ENCODE assay signal across 1 cellular context in the genomic region with DNA sequence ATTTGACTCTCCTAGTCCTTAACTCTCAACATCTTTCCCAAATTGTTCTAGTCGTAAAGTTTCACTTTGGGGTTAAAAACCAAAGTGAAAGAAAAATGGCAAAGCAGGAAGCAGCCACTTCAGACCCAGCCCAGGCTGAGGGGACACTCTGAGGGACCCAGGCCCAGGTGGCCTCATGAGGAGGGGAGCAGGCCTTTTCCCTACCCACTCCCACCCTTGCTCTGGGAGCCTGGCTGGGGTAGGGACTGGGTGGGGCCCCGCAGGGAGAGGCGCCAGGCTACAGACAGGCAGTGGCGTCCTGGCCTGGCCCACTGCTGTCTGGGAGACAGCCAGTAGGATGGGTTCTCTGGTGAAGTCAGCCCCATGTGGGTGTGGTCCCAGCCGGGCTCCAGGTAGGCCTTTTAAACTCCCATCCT.
TF ChIP-seq lines count a peak whose summit lies in the region.

No MANE protein-coding gene starts in this region.

TF ChIP-seq in HepG2, 621 proteins besides CTCF, POLR2A, EP300 and RAD21 (continued from another document and continues in another):
- TF ChIP-seq, protein P1, sequence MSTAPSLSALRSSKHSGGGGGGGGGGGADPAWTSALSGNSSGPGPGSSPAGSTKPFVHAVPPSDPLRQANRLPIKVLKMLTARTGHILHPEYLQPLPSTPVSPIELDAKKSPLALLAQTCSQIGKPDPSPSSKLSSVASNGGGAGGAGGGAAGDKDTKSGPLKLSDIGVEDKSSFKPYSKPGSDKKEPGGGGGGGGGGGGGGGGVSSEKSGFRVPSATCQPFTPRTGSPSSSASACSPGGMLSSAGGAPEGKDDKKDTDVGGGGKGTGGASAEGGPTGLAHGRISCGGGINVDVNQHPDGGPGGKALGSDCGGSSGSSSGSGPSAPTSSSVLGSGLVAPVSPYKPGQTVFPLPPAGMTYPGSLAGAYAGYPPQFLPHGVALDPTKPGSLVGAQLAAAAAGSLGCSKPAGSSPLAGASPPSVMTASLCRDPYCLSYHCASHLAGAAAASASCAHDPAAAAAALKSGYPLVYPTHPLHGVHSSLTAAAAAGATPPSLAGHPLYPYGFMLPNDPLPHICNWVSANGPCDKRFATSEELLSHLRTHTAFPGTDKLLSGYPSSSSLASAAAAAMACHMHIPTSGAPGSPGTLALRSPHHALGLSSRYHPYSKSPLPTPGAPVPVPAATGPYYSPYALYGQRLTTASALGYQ (CRISPR knock-in tag; IDR thresholded peaks at IDR 0.05), result no peak
- TF ChIP-seq ZNF709 (CRISPR knock-in tag; IDR thresholded peaks at IDR 0.05) (no peak), ZNF710 (CRISPR knock-in tag; IDR thresholded peaks at IDR 0.05; ENCODE audit: borderline replicate concordance) (no peak), NRL (CRISPR knock-in tag; IDR thresholded peaks at IDR 0.05; ENCODE audit: borderline replicate concordance) (no peak), GABPA (IDR thresholded peaks at IDR 0.05; ENCODE audit: low read depth, low read length) (no peak), GABPA (CRISPR knock-in tag; IDR thresholded peaks at IDR 0.05; ENCODE audit: low read depth) (no peak), TEAD2 (CRISPR knock-in tag; IDR thresholded peaks at IDR 0.05) (no peak), FIP1L1 (IDR thresholded peaks at IDR 0.05; ENCODE audit: borderline replicate concordance, insufficient read depth, low read depth, low read length) (no peak), SPEN (CRISPR knock-in tag; IDR thresholded peaks at IDR 0.05; ENCODE audit: low read depth) (no peak), CENPX (CRISPR knock-in tag; IDR thresholded peaks at IDR 0.05) (no peak), ASH2L (IDR thresholded peaks at IDR 0.05; ENCODE audit: insufficient read length, low read depth, low read length) (no peak), MXD1 (CRISPR knock-in tag; IDR thresholded peaks at IDR 0.05) (no peak), PAX8 (CRISPR knock-in tag; IDR thresholded peaks at IDR 0.05; ENCODE audit: borderline replicate concordance) (no peak), HES4 (CRISPR knock-in tag; IDR thresholded peaks at IDR 0.05; ENCODE audit: borderline replicate concordance) (no peak), SMAD9 (CRISPR knock-in tag; IDR thresholded peaks at IDR 0.05) (no peak), SALL1 (CRISPR knock-in tag; IDR thresholded peaks at IDR 0.05) (no peak), MBNL3 (CRISPR knock-in tag; conservative IDR thresholded peaks at IDR 0.05) (no peak), SMC3 (IDR thresholded peaks at IDR 0.05; ENCODE audit: low read length) (no peak), ZFP37 (CRISPR knock-in tag; IDR thresholded peaks at IDR 0.05; ENCODE audit: borderline replicate concordance) (no peak), ZFP36L2 (CRISPR knock-in tag; IDR thresholded peaks at IDR 0.05) (no peak), NR1H2 (CRISPR knock-in tag; IDR thresholded peaks at IDR 0.05; ENCODE audit: borderline replicate concordance, low read depth) (no peak), HNRNPLL (IDR thresholded peaks at IDR 0.05; ENCODE audit: low read depth, low read length, poor library complexity, severe bottlenecking) (peak; percentile 27), POLR2AphosphoS2 (IDR thresholded peaks at IDR 0.05; ENCODE audit: low read depth, low read length) (no peak), SMAD1 (CRISPR knock-in tag; IDR thresholded peaks at IDR 0.05; ENCODE audit: borderline replicate concordance, low read depth) (no peak), SMYD3 (CRISPR knock-in tag; IDR thresholded peaks at IDR 0.05) (no peak), ZSCAN29 (CRISPR knock-in tag; conservative IDR thresholded peaks at IDR 0.05) (no peak), ZNF230 (CRISPR knock-in tag; IDR thresholded peaks at IDR 0.05) (no peak), KAT8 (CRISPR knock-in tag; IDR thresholded peaks at IDR 0.05) (no peak), ZNF367 (CRISPR knock-in tag; IDR thresholded peaks at IDR 0.05; ENCODE audit: borderline replicate concordance) (no peak), ATF7 (IDR thresholded peaks at IDR 0.05) (no peak), ATF7 (CRISPR knock-in tag; IDR thresholded peaks at IDR 0.05) (no peak), ZBTB26 (CRISPR knock-in tag; IDR thresholded peaks at IDR 0.05; ENCODE audit: borderline replicate concordance) (no peak), PAF1 (CRISPR knock-in tag; IDR thresholded peaks at IDR 0.05) (no peak), FOXK2 (IDR thresholded peaks at IDR 0.05) (no peak), CHD2 (IDR thresholded peaks at IDR 0.05; ENCODE audit: low read depth, low read length) (no peak), ZNF253 (CRISPR knock-in tag; IDR thresholded peaks at IDR 0.05; ENCODE audit: borderline replicate concordance) (no peak), ZKSCAN5 (CRISPR knock-in tag; IDR thresholded peaks at IDR 0.05) (no peak), SMARCE1 (IDR thresholded peaks at IDR 0.05; ENCODE audit: borderline replicate concordance) (no peak), PBX3 (CRISPR knock-in tag; IDR thresholded peaks at IDR 0.05; ENCODE audit: borderline replicate concordance) (no peak), MEIS1 (CRISPR knock-in tag; IDR thresholded peaks at IDR 0.05; ENCODE audit: borderline replicate concordance) (no peak), ZNF670 (CRISPR knock-in tag; IDR thresholded peaks at IDR 0.05; ENCODE audit: borderline replicate concordance) (no peak), ZSCAN9 (CRISPR knock-in tag; IDR thresholded peaks at IDR 0.05; ENCODE audit: borderline replicate concordance) (no peak), HOXA9 (CRISPR knock-in tag; IDR thresholded peaks at IDR 0.05; ENCODE audit: borderline replicate concordance) (no peak), ZNF83 (CRISPR knock-in tag; IDR thresholded peaks at IDR 0.05; ENCODE audit: borderline replicate concordance) (no peak), DNMT3B (CRISPR knock-in tag; conservative IDR thresholded peaks at IDR 0.05) (no peak), ZNF3 (CRISPR knock-in tag; IDR thresholded peaks at IDR 0.05) (no peak), HNRNPK (IDR thresholded peaks at IDR 0.05; ENCODE audit: low read depth, low read length, poor library complexity, severe bottlenecking) (no peak), ZBTB33 (CRISPR knock-in tag; IDR thresholded peaks at IDR 0.05) (0 out of 2 replicates have a peak, but pooled peaks have one; percentile 31), ZNF282 (IDR thresholded peaks at IDR 0.05; ENCODE audit: partially characterized antibody) (no peak)
- TF ChIP-seq, protein P2, sequence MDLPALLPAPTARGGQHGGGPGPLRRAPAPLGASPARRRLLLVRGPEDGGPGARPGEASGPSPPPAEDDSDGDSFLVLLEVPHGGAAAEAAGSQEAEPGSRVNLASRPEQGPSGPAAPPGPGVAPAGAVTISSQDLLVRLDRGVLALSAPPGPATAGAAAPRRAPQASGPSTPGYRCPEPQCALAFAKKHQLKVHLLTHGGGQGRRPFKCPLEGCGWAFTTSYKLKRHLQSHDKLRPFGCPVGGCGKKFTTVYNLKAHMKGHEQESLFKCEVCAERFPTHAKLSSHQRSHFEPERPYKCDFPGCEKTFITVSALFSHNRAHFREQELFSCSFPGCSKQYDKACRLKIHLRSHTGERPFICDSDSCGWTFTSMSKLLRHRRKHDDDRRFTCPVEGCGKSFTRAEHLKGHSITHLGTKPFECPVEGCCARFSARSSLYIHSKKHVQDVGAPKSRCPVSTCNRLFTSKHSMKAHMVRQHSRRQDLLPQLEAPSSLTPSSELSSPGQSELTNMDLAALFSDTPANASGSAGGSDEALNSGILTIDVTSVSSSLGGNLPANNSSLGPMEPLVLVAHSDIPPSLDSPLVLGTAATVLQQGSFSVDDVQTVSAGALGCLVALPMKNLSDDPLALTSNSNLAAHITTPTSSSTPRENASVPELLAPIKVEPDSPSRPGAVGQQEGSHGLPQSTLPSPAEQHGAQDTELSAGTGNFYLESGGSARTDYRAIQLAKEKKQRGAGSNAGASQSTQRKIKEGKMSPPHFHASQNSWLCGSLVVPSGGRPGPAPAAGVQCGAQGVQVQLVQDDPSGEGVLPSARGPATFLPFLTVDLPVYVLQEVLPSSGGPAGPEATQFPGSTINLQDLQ (CRISPR knock-in tag; IDR thresholded peaks at IDR 0.05), result 0 out of 2 replicates have a peak, but pooled peaks have one; percentile 32
- TF ChIP-seq, protein P3, sequence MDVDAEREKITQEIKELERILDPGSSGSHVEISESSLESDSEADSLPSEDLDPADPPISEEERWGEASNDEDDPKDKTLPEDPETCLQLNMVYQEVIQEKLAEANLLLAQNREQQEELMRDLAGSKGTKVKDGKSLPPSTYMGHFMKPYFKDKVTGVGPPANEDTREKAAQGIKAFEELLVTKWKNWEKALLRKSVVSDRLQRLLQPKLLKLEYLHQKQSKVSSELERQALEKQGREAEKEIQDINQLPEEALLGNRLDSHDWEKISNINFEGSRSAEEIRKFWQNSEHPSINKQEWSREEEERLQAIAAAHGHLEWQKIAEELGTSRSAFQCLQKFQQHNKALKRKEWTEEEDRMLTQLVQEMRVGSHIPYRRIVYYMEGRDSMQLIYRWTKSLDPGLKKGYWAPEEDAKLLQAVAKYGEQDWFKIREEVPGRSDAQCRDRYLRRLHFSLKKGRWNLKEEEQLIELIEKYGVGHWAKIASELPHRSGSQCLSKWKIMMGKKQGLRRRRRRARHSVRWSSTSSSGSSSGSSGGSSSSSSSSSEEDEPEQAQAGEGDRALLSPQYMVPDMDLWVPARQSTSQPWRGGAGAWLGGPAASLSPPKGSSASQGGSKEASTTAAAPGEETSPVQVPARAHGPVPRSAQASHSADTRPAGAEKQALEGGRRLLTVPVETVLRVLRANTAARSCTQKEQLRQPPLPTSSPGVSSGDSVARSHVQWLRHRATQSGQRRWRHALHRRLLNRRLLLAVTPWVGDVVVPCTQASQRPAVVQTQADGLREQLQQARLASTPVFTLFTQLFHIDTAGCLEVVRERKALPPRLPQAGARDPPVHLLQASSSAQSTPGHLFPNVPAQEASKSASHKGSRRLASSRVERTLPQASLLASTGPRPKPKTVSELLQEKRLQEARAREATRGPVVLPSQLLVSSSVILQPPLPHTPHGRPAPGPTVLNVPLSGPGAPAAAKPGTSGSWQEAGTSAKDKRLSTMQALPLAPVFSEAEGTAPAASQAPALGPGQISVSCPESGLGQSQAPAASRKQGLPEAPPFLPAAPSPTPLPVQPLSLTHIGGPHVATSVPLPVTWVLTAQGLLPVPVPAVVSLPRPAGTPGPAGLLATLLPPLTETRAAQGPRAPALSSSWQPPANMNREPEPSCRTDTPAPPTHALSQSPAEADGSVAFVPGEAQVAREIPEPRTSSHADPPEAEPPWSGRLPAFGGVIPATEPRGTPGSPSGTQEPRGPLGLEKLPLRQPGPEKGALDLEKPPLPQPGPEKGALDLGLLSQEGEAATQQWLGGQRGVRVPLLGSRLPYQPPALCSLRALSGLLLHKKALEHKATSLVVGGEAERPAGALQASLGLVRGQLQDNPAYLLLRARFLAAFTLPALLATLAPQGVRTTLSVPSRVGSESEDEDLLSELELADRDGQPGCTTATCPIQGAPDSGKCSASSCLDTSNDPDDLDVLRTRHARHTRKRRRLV (CRISPR knock-in tag; IDR thresholded peaks at IDR 0.05), result no peak
- TF ChIP-seq, protein P4, sequence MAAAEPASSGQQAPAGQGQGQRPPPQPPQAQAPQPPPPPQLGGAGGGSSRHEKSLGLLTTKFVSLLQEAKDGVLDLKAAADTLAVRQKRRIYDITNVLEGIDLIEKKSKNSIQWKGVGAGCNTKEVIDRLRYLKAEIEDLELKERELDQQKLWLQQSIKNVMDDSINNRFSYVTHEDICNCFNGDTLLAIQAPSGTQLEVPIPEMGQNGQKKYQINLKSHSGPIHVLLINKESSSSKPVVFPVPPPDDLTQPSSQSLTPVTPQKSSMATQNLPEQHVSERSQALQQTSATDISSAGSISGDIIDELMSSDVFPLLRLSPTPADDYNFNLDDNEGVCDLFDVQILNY (CRISPR knock-in tag; conservative IDR thresholded peaks at IDR 0.05), result no peak
